8 cellular contexts compared by ENCODE assay signal in genomic region chr16:67431805-67432476, GRCh38. TPM values are rescaled to one million over a fixed set of nuclear protein-coding genes. Genes with fewer than 3 reads are reported as not detected.
A peak's percentile ranks its signal among the peaks of the same experiment; 100 is the strongest.
DNase-seq lines count a peak whose midpoint lies in the region; ATAC-seq and TF ChIP-seq lines count a peak whose summit lies in the region.

No MANE protein-coding gene starts in this region.

- DNase-seq in A673 (ENCODE audit: low spot score) (no peak), H7 (peak; percentile 89), NCI-H446 treated with DMSO at 0.1 percent for 48 hours (lab: John Stamatoyannopoulos, UW) (no peak)
- DNase-seq in activated CD4-positive, CD25-positive, alpha-beta regulatory T cell treated with anti-CD3 and anti-CD28 coated beads, Interleukin-2, amount 50 U/mL, for 72 hours: no peak

- H3K9ac ChIP-seq in mucosa of rectum (ENCODE audit: low read depth in 1 of 2, low read length in 2 of 2): peak overlapping the region; percentile 93 to 100

- no peak overlapping the region for H3K27ac ChIP-seq in A673 (ENCODE audit: low read depth, low read length, poor library complexity, severe bottlenecking)
- peak overlapping the region; percentile 30 for H3K27ac ChIP-seq in angular gyrus (ENCODE audit: low read depth, low read length)
- H3K27ac ChIP-seq in mucosa of rectum (ENCODE audit: low read depth in 2 of 2, low read length in 2 of 2): peak overlapping the region; percentile 94 to 99

- H3K4me3 ChIP-seq in A673 (ENCODE audit: low read depth, low read length, poor library complexity, severe bottlenecking) (peak overlapping the region; percentile 52), H7 (ENCODE audit: insufficient read depth, low read depth, low read length) (peak overlapping the region; percentile 71), mucosa of rectum (ENCODE audit: low read length in 2 of 2) (peak overlapping the region; percentile 88)

- peaks cover 3% of the 10 kb centered on the region for H3K27me3 ChIP-seq in A673 (replicated peaks; ENCODE audit: insufficient read depth, low read depth, low read length, poor library complexity)
- peaks cover 22% of the 10 kb centered on the region for H3K27me3 ChIP-seq in H7 (ENCODE audit: control insufficient read depth, insufficient read depth, low read length)
- no peaks in the 10 kb centered on the region for H3K27me3 ChIP-seq in mucosa of rectum (ENCODE audit: control insufficient read depth in 2 of 2, insufficient read depth in 2 of 2, low read length in 2 of 2)

- H3K9me3 ChIP-seq in A673 (ENCODE audit: low read depth, low read length, poor library complexity, severe bottlenecking) (no peaks in the 10 kb centered on the region), mucosa of rectum (ENCODE audit: control insufficient read depth in 2 of 2, low read length in 2 of 2) (no peaks in the 10 kb centered on the region)

- ATAC-seq in HG03354 (IDR thresholded peaks at IDR 0.05; ENCODE audit: poor library complexity, severe bottlenecking, unreplicated experiment): no peak
- ATAC-seq in HG03439 (IDR thresholded peaks at IDR 0.05; ENCODE audit: unreplicated experiment): no peak

- TF ChIP-seq CTCF in A673 (conservative IDR thresholded peaks at IDR 0.05; ENCODE audit: low read depth, low read length): no peak

- POLR2A ChIA-PET in A673 (lab: Charles Lee; ENCODE audit: low non-redundant PET): interaction anchor here (0.6 to 0.7 kb wide), 3 partner anchors 73 to 741 kb away, joined by 3 to 15 read pairs (median 5); no protein-coding TSS in a partner anchor

- BruUV-seq in A673 (replicated peaks; lab: Mats Ljungman, UMichigan): no TSS peak

- H3K4me1 ChIP-seq in A673 (ENCODE audit: insufficient read depth, low read length, poor library complexity, severe bottlenecking) (peaks cover 4% of the 10 kb centered on the region), mucosa of rectum (ENCODE audit: control insufficient read depth in 2 of 2, insufficient read depth in 2 of 2, low read length in 2 of 2) (peaks cover 32 to 44% of the 10 kb centered on the region in 2 donors)

- CTCF ChIA-PET in A673 (lab: Charles Lee): interaction anchor here (0.5 to 0.7 kb wide), 4 partner anchors 10 to 153 kb away, joined by 3 to 8 read pairs (median 5); partner anchors contain the start of gene PLEKHG4

- no peaks in the 10 kb centered on the region for H3K36me3 ChIP-seq in A673 (ENCODE audit: insufficient read depth, low read length, poor library complexity, severe bottlenecking)
- H3K36me3 ChIP-seq in H7 (replicated peaks; ENCODE audit: control insufficient read depth, insufficient read depth, low read length): peaks cover 2% of the 10 kb centered on the region
- peaks cover 20 to 29% of the 10 kb centered on the region in 2 donors for H3K36me3 ChIP-seq in mucosa of rectum (ENCODE audit: control insufficient read depth in 2 of 2, insufficient read depth in 2 of 2, low read length in 2 of 2)

- intact Hi-C loops in A673 (cut with micrococcal nuclease; ENCODE audit: unreplicated experiment): no loop called here

RNA-seq across cellular contexts. Expression of gene HSD11B2, which starts 1.0 kb away (rescaled TPM):
- total RNA-seq in A673 (2021): 1.6 and 2.3 TPM in 2 replicates
- total RNA-seq in H7 (2014; rRNA removed; shearing (Covaris generic)): 25.1 and 35.1 TPM in 2 replicates

RNA-seq across cellular contexts. Expression of gene ZDHHC1, which starts 15.7 kb away (rescaled TPM):
- total RNA-seq in A673 (2021): 5.3 and 6.8 TPM in 2 replicates
- total RNA-seq in H7 (2014; rRNA removed; shearing (Covaris generic)): 8.0 and 10.3 TPM in 2 replicates

RNA-seq across cellular contexts. Expression of gene TPPP3, which starts 38.6 kb away (rescaled TPM):
- 0.28 and 0.31 TPM in 2 replicates for total RNA-seq in A673 (2021)
- total RNA-seq in H7 (2014; rRNA removed; shearing (Covaris generic)): 0.44 and 0.80 TPM in 2 replicates

RNA-seq across cellular contexts. Expression of gene ATP6V0D1, which starts 49.0 kb away (rescaled TPM):
- 56.5 and 63.9 TPM in 2 replicates for total RNA-seq in A673 (2021)
- 58.4 and 76.9 TPM in 2 replicates for total RNA-seq in H7 (2014; rRNA removed; shearing (Covaris generic))

RNA-seq across cellular contexts. Expression of gene AGRP, which starts 51.4 kb away (rescaled TPM):
- not detected in 2 replicates for total RNA-seq in A673 (2021)
- total RNA-seq in H7 (2014; rRNA removed; shearing (Covaris generic)): 1.1 TPM in 1 of 2 replicates, not detected in the other
